ENCODE assay signal across 16 cellular contexts in genomic region chr1:155188268-155188667, GRCh38. TPM values are rescaled to one million over a fixed set of nuclear protein-coding genes. Genes with fewer than 3 reads are reported as not detected.
DNase-seq lines count a peak whose midpoint lies in the region; ATAC-seq and TF ChIP-seq lines count a peak whose summit lies in the region.
"Had no signal": no experiment of that assay in that cellular context is flagged by ENCODE, and none has a peak within 500 bp of the region (broad histone marks: within the 10 kb centered on the region; RNA-seq: fewer than 3 reads in every experiment).

No MANE protein-coding gene starts in this region.

- H3K4me1 Mint-ChIP-seq in CD4-positive, CD25-positive, alpha-beta regulatory T cell = peaks cover 0 to 17% (median 11%) of the 10 kb centered on the region in 4 donors
- H3K4me1 Mint-ChIP-seq in GM23338 = peaks cover 39% of the 10 kb centered on the region
- H3K4me1 Mint-ChIP-seq in natural killer cell treated with Interleukin-12 subunit alpha and Interleukin-12 subunit beta and Interleukin-15 and Interleukin-18, amount 100 ng/mL, for 72 hours (ENCODE audit: low read depth in 2 of 2) = peaks cover 10 to 14% of the 10 kb centered on the region in 2 donors

- WGBS in body of pancreas, 2 donors = 38 to 55% methylated on average over 4 of the region's 14 CpGs

- no peaks in the 10 kb centered on the region for H3K9me2 ChIP-seq in GM23338 (ENCODE audit: insufficient read depth)

- ATAC-seq in CD4-positive, CD25-positive, alpha-beta regulatory T cell (ENCODE audit: low read depth in 2 of 2) = no peak
- no peak for ATAC-seq in GM23338
- ATAC-seq in body of pancreas = no peak
- ATAC-seq in natural killer cell treated with Interleukin-12 subunit alpha and Interleukin-12 subunit beta and Interleukin-15 and Interleukin-18, amount 100 ng/mL, for 72 hours = no peak
- ATAC-seq in GM21528 (IDR thresholded peaks at IDR 0.05; ENCODE audit: low FRiP score, unreplicated experiment) = no peak
- ATAC-seq: gastrocnemius medialis had no signal

- DNase-seq in CD4-positive, CD25-positive, alpha-beta regulatory T cell = no peak
- no peak for DNase-seq in GM23338 (ENCODE audit: low spot score)
- DNase-seq in body of pancreas = peak in 2 of 4 donors; percentile 42 to 47
- no peak for DNase-seq in natural killer cell treated with Interleukin-12 subunit alpha and Interleukin-12 subunit beta and Interleukin-15 and Interleukin-18, amount 100 ng/mL, for 72 hours (ENCODE audit: low spot score)
- DNase-seq in KBM-7 = no peak
- DNase-seq in caudate nucleus (lab: John Stamatoyannopoulos, UW) = no peak
- DNase-seq in NCI-H187 treated with DMSO at 0.1 percent for 48 hours (lab: John Stamatoyannopoulos, UW) = no peak
- DNase-seq: effector CD8-positive, alpha-beta T cell; gastrocnemius medialis; GM23248; Karpas-422; naive B cell; NCI-H526; T-helper 9 cell had no signal

- TF ChIP-seq CTCF in GM23338 (conservative IDR thresholded peaks at IDR 0.05; ENCODE audit: low read depth in 2 of 2) = no peak
- no peak for TF ChIP-seq CTCF in body of pancreas (IDR thresholded peaks at IDR 0.05)

- no peaks in the 10 kb centered on the region for H3K9me3 ChIP-seq in CD4-positive, CD25-positive, alpha-beta regulatory T cell (ENCODE audit: control insufficient read depth in 2 of 2, low read length in 2 of 2)
- H3K9me3 ChIP-seq in body of pancreas = no peaks in the 10 kb centered on the region
- H3K9me3 ChIP-seq: gastrocnemius medialis had no signal

- H3K27me3 Mint-ChIP-seq in CD4-positive, CD25-positive, alpha-beta regulatory T cell = no peaks in the 10 kb centered on the region
- peaks cover 28% of the 10 kb centered on the region for H3K27me3 Mint-ChIP-seq in GM23338 (ENCODE audit: insufficient read depth, low read depth, poor library complexity)
- no peaks in the 10 kb centered on the region for H3K27me3 Mint-ChIP-seq in natural killer cell treated with Interleukin-12 subunit alpha and Interleukin-12 subunit beta and Interleukin-15 and Interleukin-18, amount 100 ng/mL, for 72 hours

- no peak overlapping the region for H3K4me2 ChIP-seq in GM23338

- H4K20me1 ChIP-seq in GM23338 (replicated peaks; ENCODE audit: insufficient read depth) = no peaks in the 10 kb centered on the region

- in situ Hi-C loops in KBM-7 (cut with MboI; ENCODE audit: low pct_unique_long_range_greater_than_20kb, low sequenced_read_pairs) = no loop called here

- no peaks in the 10 kb centered on the region for H3K9me3 Mint-ChIP-seq in CD4-positive, CD25-positive, alpha-beta regulatory T cell
- 0 out of 3 replicates have a peak, but pooled peaks cover 2% of the 10 kb centered on the region for H3K9me3 Mint-ChIP-seq in GM23338
- no peaks in the 10 kb centered on the region for H3K9me3 Mint-ChIP-seq in natural killer cell treated with Interleukin-12 subunit alpha and Interleukin-12 subunit beta and Interleukin-15 and Interleukin-18, amount 100 ng/mL, for 72 hours

- H3K79me2 ChIP-seq in GM23338 (replicated peaks; ENCODE audit: insufficient read depth) = no peaks in the 10 kb centered on the region

- H3K4me3 Mint-ChIP-seq in CD4-positive, CD25-positive, alpha-beta regulatory T cell = peak overlapping the region in 2 of 4 donors; percentile 41 to 74
- peak overlapping the region; percentile 14; the same call in 1 of the 3 replicates for H3K4me3 Mint-ChIP-seq in GM23338
- H3K4me3 Mint-ChIP-seq in natural killer cell treated with Interleukin-12 subunit alpha and Interleukin-12 subunit beta and Interleukin-15 and Interleukin-18, amount 100 ng/mL, for 72 hours = peak overlapping the region; percentile 1

- no peak overlapping the region for H3K27ac ChIP-seq in CD4-positive, CD25-positive, alpha-beta regulatory T cell (ENCODE audit: insufficient read depth, low read length, poor library complexity, severe bottlenecking)
- no peak overlapping the region for H3K27ac ChIP-seq in GM23338 (ENCODE audit: low read depth)
- H3K27ac ChIP-seq in body of pancreas = peak overlapping the region; percentile 86 to 94 (median 92)
- H3K27ac ChIP-seq in caudate nucleus (ENCODE audit: low read depth, low read length) = no peak overlapping the region
- H3K27ac ChIP-seq: gastrocnemius medialis, GM23248, HL-60 had no signal

- no peaks in the 10 kb centered on the region for H3K36me3 ChIP-seq in CD4-positive, CD25-positive, alpha-beta regulatory T cell (ENCODE audit: control insufficient read depth, insufficient read depth, low read length)
- H3K36me3 ChIP-seq in GM23338 (ENCODE audit: insufficient read depth) (no peaks in the 10 kb centered on the region), body of pancreas (replicated peaks in 1 of 2; ENCODE audit: insufficient read depth in 1 of 2, low read depth in 2 of 2) (no peaks in the 10 kb centered on the region)
- H3K36me3 ChIP-seq: gastrocnemius medialis had no signal

- intact Hi-C loops in body of pancreas (cut with DNase I) = no loop called here

- H3K36me3 Mint-ChIP-seq in CD4-positive, CD25-positive, alpha-beta regulatory T cell = peaks cover 8% of the 10 kb centered on the region
- peaks cover 12% of the 10 kb centered on the region; the same call in 2 of the 3 replicates for H3K36me3 Mint-ChIP-seq in GM23338 (ENCODE audit: low read depth)
- H3K36me3 Mint-ChIP-seq in natural killer cell treated with Interleukin-12 subunit alpha and Interleukin-12 subunit beta and Interleukin-15 and Interleukin-18, amount 100 ng/mL, for 72 hours = no peaks in the 10 kb centered on the region
- H3K36me3 Mint-ChIP-seq: naive B cell had no signal

- peaks cover 11% of the 10 kb centered on the region for H3K4me1 ChIP-seq in CD4-positive, CD25-positive, alpha-beta regulatory T cell (ENCODE audit: control insufficient read depth, insufficient read depth, low read length, poor library complexity, severe bottlenecking)
- H3K4me1 ChIP-seq in GM23338 (ENCODE audit: insufficient read depth) (peaks cover 23% of the 10 kb centered on the region), body of pancreas (peaks cover 57% of the 10 kb centered on the region)

- H3F3A ChIP-seq in GM23338 (replicated peaks; ENCODE audit: low read depth) = peaks cover 10% of the 10 kb centered on the region; the same call in 1 of the 2 replicates

- H3K27ac Mint-ChIP-seq in CD4-positive, CD25-positive, alpha-beta regulatory T cell = peak overlapping the region; percentile 80 to 96 (median 82)
- H3K27ac Mint-ChIP-seq in GM23338 = peak overlapping the region; percentile 81
- peak overlapping the region; percentile 32 to 37 for H3K27ac Mint-ChIP-seq in natural killer cell treated with Interleukin-12 subunit alpha and Interleukin-12 subunit beta and Interleukin-15 and Interleukin-18, amount 100 ng/mL, for 72 hours

- H2AFZ ChIP-seq in GM23338 = no peak overlapping the region
- H2AFZ ChIP-seq: GM23248 had no signal

- peak in 2 of 3 donors; percentile 19 to 32 for TF ChIP-seq POLR2A in body of pancreas (IDR thresholded peaks at IDR 0.05)

- H3K27me3 ChIP-seq in CD4-positive, CD25-positive, alpha-beta regulatory T cell (ENCODE audit: control insufficient read depth, insufficient read depth, low read length) = no peaks in the 10 kb centered on the region
- H3K27me3 ChIP-seq in GM23338 (ENCODE audit: insufficient read depth) (no peaks in the 10 kb centered on the region), body of pancreas (no peaks in the 10 kb centered on the region)
- H3K27me3 ChIP-seq: gastrocnemius medialis had no signal

- H3K4me3 ChIP-seq in CD4-positive, CD25-positive, alpha-beta regulatory T cell (ENCODE audit: low read depth, low read length) = no peak overlapping the region
- H3K4me3 ChIP-seq in GM23338 (no peak overlapping the region), body of pancreas (no peak overlapping the region)
- H3K4me3 ChIP-seq: gastrocnemius medialis, GM23248 had no signal

RNA-seq across cellular contexts. Expression of gene TRIM46, which starts 14.6 kb away (rescaled TPM):
- total RNA-seq in CD4-positive, CD25-positive, alpha-beta regulatory T cell = 6.1 TPM
- 1 to 10 TPM in 2 of 4 donors, under 1 TPM in 2; 0.44 to 1.6 (median 0.78) TPM for polyA plus RNA-seq in CD4-positive, CD25-positive, alpha-beta regulatory T cell
- total RNA-seq in GM23338 (2014; rRNA removed; shearing (Covaris generic)) = 15.4 and 18.8 TPM in 2 replicates
- 7.4 and 8.1 TPM in 2 replicates for polyA plus RNA-seq in GM23338 (2016; fragmentation: Nextera tagmentation; extraction: Ambion mirVana)
- total RNA-seq in body of pancreas = under 1 TPM in 1 of 2 donors, not detected in 1; 0.26 TPM
- total RNA-seq in natural killer cell treated with Interleukin-12 subunit alpha and Interleukin-12 subunit beta and Interleukin-15 and Interleukin-18, amount 100 ng/mL, for 72 hours = 1 to 10 TPM; 3.6 to 9.3 TPM
- total RNA-seq: gastrocnemius medialis had no signal

RNA-seq across cellular contexts. Expression of gene KRTCAP2, which starts 15.2 kb away (rescaled TPM):
- total RNA-seq in CD4-positive, CD25-positive, alpha-beta regulatory T cell = 122 TPM
- polyA plus RNA-seq in CD4-positive, CD25-positive, alpha-beta regulatory T cell = 100 to 1,000 TPM; 468 to 537 (median 507) TPM
- 101 and 106 TPM in 2 replicates for total RNA-seq in GM23338 (2014; rRNA removed; shearing (Covaris generic))
- polyA plus RNA-seq in GM23338 (2016; fragmentation: Nextera tagmentation; extraction: Ambion mirVana) = 579 and 628 TPM in 2 replicates
- total RNA-seq in body of pancreas = 10 to 100 TPM; 46.4 to 71.5 TPM
- total RNA-seq in natural killer cell treated with Interleukin-12 subunit alpha and Interleukin-12 subunit beta and Interleukin-15 and Interleukin-18, amount 100 ng/mL, for 72 hours = 100 to 1,000 TPM; 149 to 223 TPM

RNA-seq across cellular contexts. Expression of gene THBS3, which starts 19.4 kb away (rescaled TPM):
- total RNA-seq in CD4-positive, CD25-positive, alpha-beta regulatory T cell = 18.4 TPM
- 1 to 10 TPM; 2.7 to 4.1 (median 3.7) TPM for polyA plus RNA-seq in CD4-positive, CD25-positive, alpha-beta regulatory T cell
- 1.2 and 6.3 TPM in 2 replicates for total RNA-seq in GM23338 (2014; rRNA removed; shearing (Covaris generic))
- 4.3 and 5.0 TPM in 2 replicates for polyA plus RNA-seq in GM23338 (2016; fragmentation: Nextera tagmentation; extraction: Ambion mirVana)
- 10 to 100 TPM; 15.0 to 21.1 TPM for total RNA-seq in body of pancreas
- total RNA-seq in natural killer cell treated with Interleukin-12 subunit alpha and Interleukin-12 subunit beta and Interleukin-15 and Interleukin-18, amount 100 ng/mL, for 72 hours = 1 to 10 TPM; 4.1 to 9.4 TPM

RNA-seq across cellular contexts. Expression of gene MTX1, which starts 20.2 kb away (rescaled TPM):
- 18.4 TPM for total RNA-seq in CD4-positive, CD25-positive, alpha-beta regulatory T cell
- 10 to 100 TPM; 44.3 to 52.2 (median 49.0) TPM for polyA plus RNA-seq in CD4-positive, CD25-positive, alpha-beta regulatory T cell
- 66.7 and 77.7 TPM in 2 replicates for total RNA-seq in GM23338 (2014; rRNA removed; shearing (Covaris generic))
- polyA plus RNA-seq in GM23338 (2016; fragmentation: Nextera tagmentation; extraction: Ambion mirVana) = 106 and 109 TPM in 2 replicates
- 10 to 100 TPM in 1 of 2 donors, 1 to 10 TPM in 1; 5.9 to 16.3 TPM for total RNA-seq in body of pancreas
- total RNA-seq in natural killer cell treated with Interleukin-12 subunit alpha and Interleukin-12 subunit beta and Interleukin-15 and Interleukin-18, amount 100 ng/mL, for 72 hours = 10 to 100 TPM; 42.6 to 53.0 TPM

RNA-seq across cellular contexts. Expression of gene DPM3, which starts 47.9 kb away (rescaled TPM):
- total RNA-seq in CD4-positive, CD25-positive, alpha-beta regulatory T cell = 28.1 TPM
- 100 to 1,000 TPM in 3 of 4 donors, 10 to 100 TPM in 1; 98.3 to 116 (median 101) TPM for polyA plus RNA-seq in CD4-positive, CD25-positive, alpha-beta regulatory T cell
- 13.6 and 19.2 TPM in 2 replicates for total RNA-seq in GM23338 (2014; rRNA removed; shearing (Covaris generic))
- 71.4 and 76.5 TPM in 2 replicates for polyA plus RNA-seq in GM23338 (2016; fragmentation: Nextera tagmentation; extraction: Ambion mirVana)
- 100 to 1,000 TPM in 1 of 2 donors, 1 to 10 TPM in 1; 6.2 to 106 TPM for total RNA-seq in body of pancreas
- total RNA-seq in natural killer cell treated with Interleukin-12 subunit alpha and Interleukin-12 subunit beta and Interleukin-15 and Interleukin-18, amount 100 ng/mL, for 72 hours = 10 to 100 TPM; 26.0 to 31.1 TPM

Comparison
In these comparisons a context has a peak if more than half of its experiments do, and no peak if none do; other contexts are left out.
1. H3K27ac ChIP-seq: peak in body of pancreas (4 of 4); none in CD4-positive, CD25-positive, alpha-beta regulatory T cell (single experiment), GM23338 (single experiment) and caudate nucleus (single experiment).
2. Peak in every context shown above with its lines, with median percentiles within 50 percentile points of each other: H3K27ac Mint-ChIP-seq.